In the genomic region with DNA sequence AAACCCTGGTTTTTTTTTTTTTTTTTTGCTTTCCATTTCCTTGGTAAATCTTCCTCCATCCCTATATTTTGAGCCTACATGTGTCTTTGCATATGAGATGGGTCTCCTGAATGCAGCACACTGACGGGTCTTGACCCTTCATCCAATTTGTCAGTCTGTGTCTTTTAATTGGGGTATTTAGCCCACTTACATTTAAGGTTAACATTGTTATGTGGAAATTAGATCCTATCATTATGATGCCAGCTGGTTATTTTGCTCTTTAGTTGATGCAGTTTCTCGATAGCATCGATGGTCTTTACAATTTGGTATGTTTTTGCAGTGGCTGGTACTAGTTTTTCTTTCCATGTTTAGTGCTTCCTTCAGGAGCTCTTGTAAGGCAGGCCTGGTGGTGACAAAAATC, we compare ENCODE assay signal across 3 cellular contexts.
DNase-seq lines count a peak whose midpoint lies in the region.

No MANE protein-coding gene starts in this region.

- DNase-seq in NCI-H748 (lab: John Stamatoyannopoulos, UW; ENCODE audit: unreplicated experiment): peak; percentile 51
- peak; percentile 18 for DNase-seq in NCI-H748 treated with DMSO at 0.1 percent for 48 hours (lab: John Stamatoyannopoulos, UW)
- DNase-seq in SK-N-DZ (ENCODE audit: low spot score): peak; percentile 95

Comparison
In these comparisons a context has a peak if more than half of its experiments do, and no peak if none do; other contexts are left out.
1. DNase-seq: peak in every context shown above with its lines; median percentile 95 in SK-N-DZ; 51 in NCI-H748; 18 in NCI-H748 treated with DMSO at 0.1 percent for 48 hours.